ENCODE assay signal across 8 cellular contexts in genomic region chr15:25508369-25509002, GRCh38.
DNase-seq lines count a peak whose midpoint lies in the region; ATAC-seq and TF ChIP-seq lines count a peak whose summit lies in the region.

No MANE protein-coding gene starts in this region.

- no peak overlapping the region for H3K4me3 ChIP-seq in AG10803 (ENCODE audit: low read length)

- no peak for ATAC-seq in stimulated activated memory B cell treated with anti-CD40 and anti-IgM and Interleukin-4, amounts not matched to agents 10 μg/mL and 1 μg/mL and 100 μg/mL, for 72 hours
- ATAC-seq in HG03460 (IDR thresholded peaks at IDR 0.05; ENCODE audit: unreplicated experiment) (no peak), HG03139 (IDR thresholded peaks at IDR 0.05; ENCODE audit: unreplicated experiment) (no peak)

- H3K4me1 Mint-ChIP-seq in stimulated activated memory B cell treated with anti-CD40 and anti-IgM and Interleukin-4, amounts not matched to agents 10 μg/mL and 1 μg/mL and 100 μg/mL, for 72 hours: no peaks in the 10 kb centered on the region

- no peak overlapping the region for H3K27ac Mint-ChIP-seq in stimulated activated memory B cell treated with anti-CD40 and anti-IgM and Interleukin-4, amounts not matched to agents 10 μg/mL and 1 μg/mL and 100 μg/mL, for 72 hours

- TF ChIP-seq CTCF in AG10803 (conservative IDR thresholded peaks at IDR 0.05; ENCODE audit: low read length): peak; percentile 84
- peak; percentile 63 for TF ChIP-seq CTCF in GM12873 (IDR thresholded peaks at IDR 0.05; ENCODE audit: insufficient read depth, low read depth, low read length, missing control alignments)

- H3K27me3 Mint-ChIP-seq in stimulated activated memory B cell treated with anti-CD40 and anti-IgM and Interleukin-4, amounts not matched to agents 10 μg/mL and 1 μg/mL and 100 μg/mL, for 72 hours: peaks cover 8% of the 10 kb centered on the region

- H3K9me3 Mint-ChIP-seq in stimulated activated memory B cell treated with anti-CD40 and anti-IgM and Interleukin-4, amounts not matched to agents 10 μg/mL and 1 μg/mL and 100 μg/mL, for 72 hours: no peaks in the 10 kb centered on the region

- no peaks in the 10 kb centered on the region for H3K36me3 Mint-ChIP-seq in stimulated activated memory B cell treated with anti-CD40 and anti-IgM and Interleukin-4, amounts not matched to agents 10 μg/mL and 1 μg/mL and 100 μg/mL, for 72 hours

- H3K4me3 Mint-ChIP-seq in stimulated activated memory B cell treated with anti-CD40 and anti-IgM and Interleukin-4, amounts not matched to agents 10 μg/mL and 1 μg/mL and 100 μg/mL, for 72 hours: no peak overlapping the region

- DNase-seq in AG10803 (ENCODE audit: low read depth): peak; percentile 62
- peak; percentile 6 for DNase-seq in SKM-1 (lab: John Stamatoyannopoulos, UW; ENCODE audit: unreplicated experiment)
- peak; percentile 30 for DNase-seq in glomerular visceral epithelial cell (ENCODE audit: extremely low spot score)
- peak; percentile 21 for DNase-seq in stromal cell of bone marrow (ENCODE audit: low read depth)

Comparison
In these comparisons a context has a peak if more than half of its experiments do, and no peak if none do; other contexts are left out.
1. DNase-seq: peak in every context shown above with its lines; median percentile 62 in AG10803; 30 in glomerular visceral epithelial cell; 21 in stromal cell of bone marrow; 6 in SKM-1.